Comparison of ENCODE assay signal across 23 cellular contexts in genomic region chr16:89577055-89577759, GRCh38. TPM values are rescaled to one million over a fixed set of nuclear protein-coding genes. Genes with fewer than 3 reads are reported as not detected.
DNase-seq lines count a peak whose midpoint lies in the region; ATAC-seq, FAIRE-seq and TF ChIP-seq lines count a peak whose summit lies in the region.
"Had no signal": no experiment of that assay in that cellular context is flagged by ENCODE, and none has a peak within 500 bp of the region (broad histone marks: within the 10 kb centered on the region; RNA-seq: fewer than 3 reads in every experiment).

No MANE protein-coding gene starts in this region.

- intact Hi-C loops in activated CD4-positive, alpha-beta T cell treated with anti-CD3 and anti-CD28 coated beads, Interleukin-2, amount 10 ng/mL, durations not matched to agents 24 days and 14 days (cut with micrococcal nuclease), result no loop called here

- H3K4me1 ChIP-seq in H9 (ENCODE audit: insufficient read depth, low read length), result no peaks in the 10 kb centered on the region
- H3K4me1 ChIP-seq in astrocyte (ENCODE audit: insufficient read depth, low read length), result peaks cover 17% of the 10 kb centered on the region
- H3K4me1 ChIP-seq in neural progenitor cell, result peaks cover 4% of the 10 kb centered on the region

- peaks cover 11% of the 10 kb centered on the region for H3K23me2 ChIP-seq in H9 (ENCODE audit: insufficient read length, low read depth, low read length, poor library complexity, severe bottlenecking)

- no peak overlapping the region for H4K8ac ChIP-seq in H9 (replicated peaks; ENCODE audit: insufficient read length, low read depth, low read length)

- H3K79me1 ChIP-seq in H9 (ENCODE audit: insufficient read depth, low read depth, low read length, poor library complexity, severe bottlenecking), result no peaks in the 10 kb centered on the region

- H3F3A ChIP-seq in neural progenitor cell (ENCODE audit: low read depth), result peaks cover 16% of the 10 kb centered on the region

- H4K5ac ChIP-seq in H9 (ENCODE audit: insufficient read length, low read depth, low read length), result no peak overlapping the region

- no peak overlapping the region for H3K27ac Mint-ChIP-seq in activated CD4-positive, alpha-beta T cell treated with anti-CD3 and anti-CD28 coated beads, Interleukin-2, amount 10 ng/mL, durations not matched to agents 24 days and 14 days
- H3K27ac Mint-ChIP-seq in activated CD4-positive, alpha-beta T cell treated with anti-CD3 and anti-CD28 coated beads, Interleukin-2, amount 10 ng/mL, durations not matched to agents 7 days and 5 days, result no peak overlapping the region
- H3K27ac Mint-ChIP-seq in H9 (no peak overlapping the region), astrocyte (ENCODE audit: unreplicated experiment) (no peak overlapping the region), neural progenitor cell (no peak overlapping the region)

- H4K20me1 ChIP-seq in H9 (ENCODE audit: control insufficient read depth, insufficient read depth, insufficient read length) (no peaks in the 10 kb centered on the region), astrocyte (ENCODE audit: insufficient read depth, low read length) (no peaks in the 10 kb centered on the region), neural progenitor cell (ENCODE audit: low read depth) (no peaks in the 10 kb centered on the region)

- H3K27me3 Mint-ChIP-seq in activated CD4-positive, alpha-beta T cell treated with anti-CD3 and anti-CD28 coated beads, Interleukin-2, amount 10 ng/mL, durations not matched to agents 24 days and 14 days, result peaks cover 16% of the 10 kb centered on the region
- H3K27me3 Mint-ChIP-seq in activated CD4-positive, alpha-beta T cell treated with anti-CD3 and anti-CD28 coated beads, Interleukin-2, amount 10 ng/mL, durations not matched to agents 7 days and 5 days, result peaks cover 9% of the 10 kb centered on the region
- H3K27me3 Mint-ChIP-seq in H9 (ENCODE audit: low read depth) (peaks cover 50% of the 10 kb centered on the region), astrocyte (ENCODE audit: low read depth, unreplicated experiment) (peaks cover 3% of the 10 kb centered on the region), neural progenitor cell (ENCODE audit: insufficient read depth, low read depth) (peaks cover 41% of the 10 kb centered on the region)

- TF ChIP-seq CTCF in H9 (conservative IDR thresholded peaks at IDR 0.05), result no peak
- no peak for TF ChIP-seq CTCF in astrocyte (IDR thresholded peaks at IDR 0.05; ENCODE audit: insufficient read depth, low read depth, low read length)
- TF ChIP-seq CTCF in neural progenitor cell (IDR thresholded peaks at IDR 0.05), result no peak

- peaks cover 3% of the 10 kb centered on the region for H3K4me1 Mint-ChIP-seq in activated CD4-positive, alpha-beta T cell treated with anti-CD3 and anti-CD28 coated beads, Interleukin-2, amount 10 ng/mL, durations not matched to agents 24 days and 14 days
- peaks cover 14% of the 10 kb centered on the region for H3K4me1 Mint-ChIP-seq in activated CD4-positive, alpha-beta T cell treated with anti-CD3 and anti-CD28 coated beads, Interleukin-2, amount 10 ng/mL, durations not matched to agents 7 days and 5 days
- H3K4me1 Mint-ChIP-seq in H9, result peaks cover 2 to 6% of the 10 kb centered on the region in 2 experiments; a peak in 2 of 4 replicates
- H3K4me1 Mint-ChIP-seq in astrocyte (ENCODE audit: low read depth, unreplicated experiment), result peaks cover 15% of the 10 kb centered on the region
- peaks cover 7% of the 10 kb centered on the region for H3K4me1 Mint-ChIP-seq in neural progenitor cell

- H3K4me3 ChIP-seq in astrocyte (ENCODE audit: insufficient read depth, low read depth, low read length), result no peak overlapping the region
- H3K4me3 ChIP-seq in neural progenitor cell, result no peak overlapping the region
- H3K4me3 ChIP-seq: lower lobe of right lung had no signal

- H3K4me3 Mint-ChIP-seq in activated CD4-positive, alpha-beta T cell treated with anti-CD3 and anti-CD28 coated beads, Interleukin-2, amount 10 ng/mL, durations not matched to agents 24 days and 14 days, result peak overlapping the region; percentile 60
- H3K4me3 Mint-ChIP-seq in activated CD4-positive, alpha-beta T cell treated with anti-CD3 and anti-CD28 coated beads, Interleukin-2, amount 10 ng/mL, durations not matched to agents 7 days and 5 days, result no peak overlapping the region
- H3K4me3 Mint-ChIP-seq in H9, result peak overlapping the region; percentile 38 to 71
- no peak overlapping the region for H3K4me3 Mint-ChIP-seq in astrocyte (ENCODE audit: unreplicated experiment)
- peak overlapping the region; percentile 68 for H3K4me3 Mint-ChIP-seq in neural progenitor cell

- no peaks in the 10 kb centered on the region for H3K36me3 ChIP-seq in astrocyte (ENCODE audit: insufficient read depth, low read length)
- no peaks in the 10 kb centered on the region for H3K36me3 ChIP-seq in neural progenitor cell
- H3K36me3 ChIP-seq: lower lobe of right lung had no signal

- H3K18ac ChIP-seq in H9 (ENCODE audit: insufficient read length, low read depth, low read length), result no peak overlapping the region

- CTCF ChIA-PET in activated CD4-positive, alpha-beta T cell treated with anti-CD3 and anti-CD28 coated beads, Interleukin-2, amount 10 ng/mL, durations not matched to agents 7 days and 5 days (lab: Charles Lee), result no interaction called here
- CTCF ChIA-PET in HEK293T (lab: Yijun Ruan, JAX), result no interaction called here

- no peak overlapping the region for H2BK12ac ChIP-seq in H9 (ENCODE audit: insufficient read length, low read depth, low read length)

- no CpG with 5 or more reads among the region's 25 CpGs for WGBS in H9 (ENCODE audit: extremely low coverage, insufficient read length, low lambda C conversion rate)

- H2BK15ac ChIP-seq in H9 (ENCODE audit: low read depth, low read length), result no peak overlapping the region

- H2AK5ac ChIP-seq in H9 (ENCODE audit: insufficient read length, low read length), result no peak overlapping the region

- no peak overlapping the region for H3K14ac ChIP-seq in H9 (ENCODE audit: insufficient read depth, low read length)

- H2BK120ac ChIP-seq in H9 (ENCODE audit: low read depth, low read length, poor library complexity, severe bottlenecking), result no peak overlapping the region

- H2BK20ac ChIP-seq in H9 (ENCODE audit: low read depth, low read length, poor library complexity, severe bottlenecking), result no peak overlapping the region

- H3K27ac ChIP-seq in H9 (ENCODE audit: insufficient read length, low read depth, low read length) (no peak overlapping the region), astrocyte (ENCODE audit: low read depth, low read length) (no peak overlapping the region), neural progenitor cell (no peak overlapping the region)
- H3K27ac ChIP-seq: lower lobe of right lung had no signal

- POLR2A ChIA-PET in activated CD4-positive, alpha-beta T cell treated with anti-CD3 and anti-CD28 coated beads, Interleukin-2, amount 10 ng/mL, durations not matched to agents 7 days and 5 days (lab: Charles Lee), result no interaction called here
- POLR2A ChIA-PET in HEK293T (lab: Yijun Ruan, JAX), result no interaction called here

- DNase-seq in activated CD4-positive, alpha-beta T cell treated with anti-CD3 and anti-CD28 coated beads, Interleukin-2, amount 10 ng/mL, durations not matched to agents 24 days and 14 days, result no peak
- no peak for DNase-seq in activated CD4-positive, alpha-beta T cell treated with anti-CD3 and anti-CD28 coated beads, Interleukin-2, amount 10 ng/mL, durations not matched to agents 7 days and 5 days
- no peak for DNase-seq in H9
- DNase-seq in astrocyte (ENCODE audit: low read depth), result no peak
- DNase-seq in neural progenitor cell (ENCODE audit: low spot score), result no peak
- no peak for DNase-seq in HEK293T (ENCODE audit: extremely low spot score)
- no peak for DNase-seq in activated CD4-positive, CD25-positive, alpha-beta regulatory T cell (lab: John Stamatoyannopoulos, UW)
- DNase-seq: activated CD4-positive, alpha-beta T cell treated with anti-CD3 and anti-CD28 coated beads, Interleukin-2, amount 50 U/mL, for 48 hours; amygdala; COR-L47; GDM1; lower lobe of right lung; NCI-H1694; NCI-H510A treated with DMSO at 0.1 percent for 48 hours; SK-N-SH had no signal

- no peak overlapping the region for H4K91ac ChIP-seq in H9 (ENCODE audit: insufficient read length, low read depth, low read length)

- no peak overlapping the region for H3K56ac ChIP-seq in H9 (ENCODE audit: insufficient read length, low read depth, low read length)

- no peak overlapping the region for H3K4ac ChIP-seq in H9 (ENCODE audit: low read depth, low read length)

- H3K4me2 ChIP-seq in H9 (ENCODE audit: insufficient read depth, insufficient read length, low read length), result no peak overlapping the region
- peak overlapping the region; percentile 83 for H3K4me2 ChIP-seq in astrocyte (ENCODE audit: low read length)
- H3K4me2 ChIP-seq in neural progenitor cell, result no peak overlapping the region
- H3K4me2 ChIP-seq: SK-N-SH had no signal

- ATAC-seq in GM18861 (IDR thresholded peaks at IDR 0.05; ENCODE audit: unreplicated experiment), result no peak
- ATAC-seq: lower lobe of right lung had no signal

- peaks cover 4% of the 10 kb centered on the region for H3K36me3 Mint-ChIP-seq in activated CD4-positive, alpha-beta T cell treated with anti-CD3 and anti-CD28 coated beads, Interleukin-2, amount 10 ng/mL, durations not matched to agents 24 days and 14 days (ENCODE audit: low read depth)
- H3K36me3 Mint-ChIP-seq in activated CD4-positive, alpha-beta T cell treated with anti-CD3 and anti-CD28 coated beads, Interleukin-2, amount 10 ng/mL, durations not matched to agents 7 days and 5 days (ENCODE audit: low read depth), result no peaks in the 10 kb centered on the region
- peaks cover 0 to 6% (median 4%) of the 10 kb centered on the region in 3 experiments; a peak in 5 of 7 replicates for H3K36me3 Mint-ChIP-seq in H9 (ENCODE audit: insufficient read depth in 1 of 3, low read depth in 3 of 3)
- no peaks in the 10 kb centered on the region for H3K36me3 Mint-ChIP-seq in astrocyte (ENCODE audit: low read depth, unreplicated experiment)
- H3K36me3 Mint-ChIP-seq in neural progenitor cell, result no peaks in the 10 kb centered on the region

- H3T11ph ChIP-seq in H9 (ENCODE audit: low read length), result no peak overlapping the region

- no peak for FAIRE-seq in astrocyte (lab: Jason Lieb, UNC)
- FAIRE-seq: A204.1, colon, endothelial cell of umbilical vein, H54 had no signal

- no peak overlapping the region for H3K23ac ChIP-seq in H9 (ENCODE audit: insufficient read length, low read depth, low read length)

- H2BK5ac ChIP-seq in H9 (ENCODE audit: insufficient read length, low read length), result no peak overlapping the region

- no peaks in the 10 kb centered on the region for H3K79me2 ChIP-seq in H9 (ENCODE audit: insufficient read depth, low read length)
- peaks cover 5% of the 10 kb centered on the region for H3K79me2 ChIP-seq in astrocyte (ENCODE audit: insufficient read depth, low read length)
- H3K79me2 ChIP-seq in neural progenitor cell (ENCODE audit: low read depth), result no peaks in the 10 kb centered on the region

- no peaks in the 10 kb centered on the region for H3K9me3 Mint-ChIP-seq in activated CD4-positive, alpha-beta T cell treated with anti-CD3 and anti-CD28 coated beads, Interleukin-2, amount 10 ng/mL, durations not matched to agents 24 days and 14 days
- no peaks in the 10 kb centered on the region for H3K9me3 Mint-ChIP-seq in activated CD4-positive, alpha-beta T cell treated with anti-CD3 and anti-CD28 coated beads, Interleukin-2, amount 10 ng/mL, durations not matched to agents 7 days and 5 days
- H3K9me3 Mint-ChIP-seq in H9, result no peaks in the 10 kb centered on the region
- H3K9me3 Mint-ChIP-seq in astrocyte (ENCODE audit: unreplicated experiment), result no peaks in the 10 kb centered on the region
- peaks cover 3% of the 10 kb centered on the region for H3K9me3 Mint-ChIP-seq in neural progenitor cell

- H3K9ac ChIP-seq in H9 (ENCODE audit: extremely low read depth, insufficient read length, low read length) (no peak overlapping the region), astrocyte (ENCODE audit: low read length) (no peak overlapping the region), neural progenitor cell (no peak overlapping the region)
- H3K9ac ChIP-seq: SK-N-SH had no signal

- H2AFZ ChIP-seq in H9 (ENCODE audit: low read length) (no peak overlapping the region), astrocyte (ENCODE audit: low read depth, low read length) (no peak overlapping the region), neural progenitor cell (replicated peaks) (no peak overlapping the region)

- H3K27me3 ChIP-seq in H9 (ENCODE audit: insufficient read depth, low read length), result peaks cover 3% of the 10 kb centered on the region; the same call in 1 of the 2 replicates
- no peaks in the 10 kb centered on the region for H3K27me3 ChIP-seq in astrocyte (ENCODE audit: insufficient read depth, low read length)
- peaks cover 55% of the 10 kb centered on the region for H3K27me3 ChIP-seq in neural progenitor cell

- no peaks in the 10 kb centered on the region for H3K9me3 ChIP-seq in H9 (ENCODE audit: control insufficient read depth, low read depth, low read length)
- no peaks in the 10 kb centered on the region for H3K9me3 ChIP-seq in astrocyte (ENCODE audit: insufficient read depth, low read depth, low read length)
- no peaks in the 10 kb centered on the region for H3K9me3 ChIP-seq in neural progenitor cell (ENCODE audit: low read depth)
- H3K9me3 ChIP-seq: lower lobe of right lung, SK-N-SH had no signal

RNA-seq across cellular contexts. Expression of gene CPNE7, which starts 1.6 kb away (rescaled TPM):
- total RNA-seq in activated CD4-positive, alpha-beta T cell treated with anti-CD3 and anti-CD28 coated beads, Interleukin-2, amount 10 ng/mL, durations not matched to agents 24 days and 14 days, result 46.6 and 56.0 TPM in 2 replicates
- total RNA-seq in activated CD4-positive, alpha-beta T cell treated with anti-CD3 and anti-CD28 coated beads, Interleukin-2, amount 10 ng/mL, durations not matched to agents 7 days and 5 days, result 1 to 10 TPM; 5.1 to 5.7 TPM
- total RNA-seq in H9 (2021) (22.5 and 23.4 TPM in 2 replicates), astrocyte (6.7 and 7.5 TPM in 2 replicates), neural progenitor cell (ENCODE audit: low replicate concordance) (5.2 and 21.1 TPM in 2 replicates)
- total RNA-seq: urinary bladder had no signal

RNA-seq across cellular contexts. Expression of gene RPL13, which starts 16.7 kb away (rescaled TPM):
- total RNA-seq in activated CD4-positive, alpha-beta T cell treated with anti-CD3 and anti-CD28 coated beads, Interleukin-2, amount 10 ng/mL, durations not matched to agents 24 days and 14 days, result 2,234 and 2,296 TPM in 2 replicates
- total RNA-seq in activated CD4-positive, alpha-beta T cell treated with anti-CD3 and anti-CD28 coated beads, Interleukin-2, amount 10 ng/mL, durations not matched to agents 7 days and 5 days, result 1,000 to 10,000 TPM; 1,763 to 2,076 TPM
- total RNA-seq in H9 (2021) (2,157 and 2,259 TPM in 2 replicates), astrocyte (1,200 and 1,239 TPM in 2 replicates), neural progenitor cell (ENCODE audit: low replicate concordance) (1,914 and 5,602 TPM in 2 replicates)

RNA-seq across cellular contexts. Expression of gene DPEP1, which starts 36.2 kb away (rescaled TPM):
- not detected in 2 replicates for total RNA-seq in activated CD4-positive, alpha-beta T cell treated with anti-CD3 and anti-CD28 coated beads, Interleukin-2, amount 10 ng/mL, durations not matched to agents 24 days and 14 days
- not detected for total RNA-seq in activated CD4-positive, alpha-beta T cell treated with anti-CD3 and anti-CD28 coated beads, Interleukin-2, amount 10 ng/mL, durations not matched to agents 7 days and 5 days
- total RNA-seq in H9 (2021), result 1.1 and 1.2 TPM in 2 replicates
- total RNA-seq in astrocyte, result 0.11 and 0.22 TPM in 2 replicates
- total RNA-seq in neural progenitor cell (ENCODE audit: low replicate concordance), result 0.24 and 0.74 TPM in 2 replicates
- total RNA-seq: HT1080, myocyte had no signal

Comparison
In these comparisons a context has a peak if more than half of its experiments do, and no peak if none do; other contexts are left out.
1. H3K4me3 Mint-ChIP-seq: peak in activated CD4-positive, alpha-beta T cell treated with anti-CD3 and anti-CD28 coated beads, Interleukin-2, amount 10 ng/mL, durations not matched to agents 24 days and 14 days (single experiment), H9 (2 of 2) and neural progenitor cell (single experiment); none in activated CD4-positive, alpha-beta T cell treated with anti-CD3 and anti-CD28 coated beads, Interleukin-2, amount 10 ng/mL, durations not matched to agents 7 days and 5 days (single experiment) and astrocyte (single experiment).